9 cellular contexts compared by ENCODE assay signal in genomic region chr1:41672641-41673313, GRCh38.
DNase-seq lines count a peak whose midpoint lies in the region; ATAC-seq, FAIRE-seq and TF ChIP-seq lines count a peak whose summit lies in the region.
"Had no signal": no experiment of that assay in that cellular context is flagged by ENCODE, and none has a peak within 500 bp of the region (broad histone marks: within the 10 kb centered on the region; RNA-seq: fewer than 3 reads in every experiment).

No MANE protein-coding gene starts in this region.

- H3K9me3 ChIP-seq in transverse colon: no peaks in the 10 kb centered on the region

- FAIRE-seq in GM12892 (lab: Jason Lieb, UNC): peak; percentile 51

- no peak overlapping the region for H3K4me3 ChIP-seq in transverse colon

- intact Hi-C loops in transverse colon (cut with DNase I; ENCODE audit: low total_unique reads) (no loop called here), cardiac septum (cut with DNase I) (no loop called here)

- 75 to 83% methylated on average over 7 to 9 of the region's 9 CpGs for WGBS in transverse colon (ENCODE audit: low coverage in 1 of 2), 2 donors

- DNase-seq in GM12892 (ENCODE audit: insufficient read length) (no peak), NAMALWA (ENCODE audit: low spot score) (peak; percentile 28), brain pericyte (ENCODE audit: low read depth, low spot score) (peak; percentile 41), non-pigmented ciliary epithelial cell (ENCODE audit: low read depth) (peak; percentile 64), NCI-H1105 treated with DMSO at 0.1 percent for 48 hours (lab: John Stamatoyannopoulos, UW) (no peak), transverse colon (no peak), cardiac septum (ENCODE audit: low spot score) (no peak), left lobe of liver (ENCODE audit: low spot score) (no peak)
- DNase-seq: foreskin melanocyte had no signal

- no peaks in the 10 kb centered on the region for H3K27me3 ChIP-seq in transverse colon

- H3K36me3 ChIP-seq in transverse colon: no peaks in the 10 kb centered on the region

- TF ChIP-seq CTCF in transverse colon (IDR thresholded peaks at IDR 0.05): no peak

- in situ Hi-C loops in transverse colon (cut with MboI; ENCODE audit: low pct_ligation_motif_present in 1 of 4, low pct_unique_long_range_greater_than_20kb in 1 of 4, low sequenced_read_pairs in 3 of 4): no loop called here

- no peak for TF ChIP-seq EP300 in transverse colon (IDR thresholded peaks at IDR 0.05; ENCODE audit: low read depth)

- no peak for ATAC-seq in left lobe of liver

- H3K4me1 ChIP-seq in transverse colon: peaks cover 0 to 8% (median 0%) of the 10 kb centered on the region in 4 donors

- TF ChIP-seq POLR2A in GM12892 (IDR thresholded peaks at IDR 0.05; ENCODE audit: low read depth, low read length) (no peak), transverse colon (IDR thresholded peaks at IDR 0.05) (no peak)

- H3K27ac ChIP-seq in transverse colon: peak overlapping the region in 2 of 4 donors; percentile 24 to 36

Comparison
In these comparisons a context has a peak if more than half of its experiments do, and no peak if none do; other contexts are left out.
1. DNase-seq: peak in NAMALWA (single experiment), brain pericyte (single experiment) and non-pigmented ciliary epithelial cell (single experiment); none in GM12892 (single experiment), NCI-H1105 treated with DMSO at 0.1 percent for 48 hours (single experiment), transverse colon (single experiment), cardiac septum (single experiment) and left lobe of liver (single experiment).